ENCODE assay signal across 12 cellular contexts in genomic region chr3:23161896-23162570, GRCh38. TPM values are rescaled to one million over a fixed set of nuclear protein-coding genes. Genes with fewer than 3 reads are reported as not detected.
A peak's percentile ranks its signal among the peaks of the same experiment; 100 is the strongest.
DNase-seq lines count a peak whose midpoint lies in the region; ATAC-seq and TF ChIP-seq lines count a peak whose summit lies in the region.
"Had no signal": no experiment of that assay in that cellular context is flagged by ENCODE, and none has a peak within 500 bp of the region (broad histone marks: within the 10 kb centered on the region; RNA-seq: fewer than 3 reads in every experiment).

No MANE protein-coding gene starts in this region.

- no peak overlapping the region for H2BK15ac ChIP-seq in mesendoderm (replicated peaks; ENCODE audit: low read depth)

- H3K27ac Mint-ChIP-seq in Caco-2 (ENCODE audit: unreplicated experiment) (peak overlapping the region; percentile 9), T-cell (no peak overlapping the region)
- no peak overlapping the region for H3K27ac Mint-ChIP-seq in activated T-cell treated with anti-CD3 and anti-CD28 coated beads, Interleukin-2, amount 50 U/mL, for 24 hours
- H3K27ac Mint-ChIP-seq in activated CD4-positive, alpha-beta T cell treated with anti-CD3 and anti-CD28 coated beads, Interleukin-2, amount 10 ng/mL, durations not matched to agents 24 days and 14 days, result no peak overlapping the region
- H3K27ac Mint-ChIP-seq: CD4-positive, CD25-positive, alpha-beta regulatory T cell had no signal

- ATAC-seq in GM19395 (IDR thresholded peaks at IDR 0.05; ENCODE audit: unreplicated experiment), result peak; percentile 62
- ATAC-seq in HG02981 (IDR thresholded peaks at IDR 0.05; ENCODE audit: unreplicated experiment), result peak; percentile 56
- ATAC-seq in T-cell (replicated peaks in 1 of 4), result no peak

- peak overlapping the region; percentile 20; the same call in 1 of the 2 replicates for H3K27ac ChIP-seq in SJSA1
- H3K27ac ChIP-seq in mesendoderm (ENCODE audit: low read depth, low read length), result no peak overlapping the region
- H3K27ac ChIP-seq: adrenal gland had no signal

- H3K27me3 Mint-ChIP-seq in Caco-2 (ENCODE audit: insufficient read depth, unreplicated experiment) (no peaks in the 10 kb centered on the region), T-cell (peaks cover 0 to 1% of the 10 kb centered on the region in 2 donors)
- H3K27me3 Mint-ChIP-seq in activated T-cell treated with anti-CD3 and anti-CD28 coated beads, Interleukin-2, amount 50 U/mL, for 24 hours, result no peaks in the 10 kb centered on the region
- no peaks in the 10 kb centered on the region for H3K27me3 Mint-ChIP-seq in activated CD4-positive, alpha-beta T cell treated with anti-CD3 and anti-CD28 coated beads, Interleukin-2, amount 10 ng/mL, durations not matched to agents 24 days and 14 days
- H3K27me3 Mint-ChIP-seq: CD4-positive, CD25-positive, alpha-beta regulatory T cell had no signal

- H3K18ac ChIP-seq in mesendoderm (ENCODE audit: low read length), result no peak overlapping the region

- DNase-seq in Caco-2, result no peak
- peak in 1 of 2 experiments; percentile 22 for DNase-seq in SJSA1 (ENCODE audit: low read depth in 1 of 2, low spot score in 2 of 2)
- no peak for DNase-seq in activated T-cell treated with anti-CD3 and anti-CD28 coated beads, Interleukin-2, amount 50 U/mL, for 24 hours
- DNase-seq in activated CD4-positive, alpha-beta T cell treated with anti-CD3 and anti-CD28 coated beads, Interleukin-2, amount 10 ng/mL, durations not matched to agents 24 days and 14 days, result no peak
- no peak for DNase-seq in mesendoderm
- DNase-seq in T-cell, result no peak
- DNase-seq: adrenal gland; CD4-positive, CD25-positive, alpha-beta regulatory T cell; hypothalamus; posterior cingulate gyrus had no signal

- no peak overlapping the region for H3K4me2 ChIP-seq in mesendoderm (ENCODE audit: low read length)

- BruUV-seq in Caco-2 (replicated peaks; lab: Mats Ljungman, UMichigan), result no TSS peak

- no peak overlapping the region for H3K23ac ChIP-seq in mesendoderm (ENCODE audit: low read length)

- H2BK120ac ChIP-seq in mesendoderm (ENCODE audit: low read depth, low read length), result no peak overlapping the region

- H3K36me3 ChIP-seq in Caco-2 (ENCODE audit: control insufficient read depth, insufficient read depth, low read length) (no peaks in the 10 kb centered on the region), SJSA1 (no peaks in the 10 kb centered on the region), mesendoderm (ENCODE audit: control insufficient read depth, insufficient read depth, low read length) (no peaks in the 10 kb centered on the region)
- H3K36me3 ChIP-seq: adrenal gland had no signal

- intact Hi-C loops in Caco-2 (cut with micrococcal nuclease; ENCODE audit: unreplicated experiment), result no loop called here
- intact Hi-C loops in activated CD4-positive, alpha-beta T cell treated with anti-CD3 and anti-CD28 coated beads, Interleukin-2, amount 10 ng/mL, durations not matched to agents 24 days and 14 days (cut with micrococcal nuclease), result no loop called here

- H3K4me1 Mint-ChIP-seq in Caco-2 (ENCODE audit: low read depth, unreplicated experiment), result peaks cover 17% of the 10 kb centered on the region
- H3K4me1 Mint-ChIP-seq in activated T-cell treated with anti-CD3 and anti-CD28 coated beads, Interleukin-2, amount 50 U/mL, for 24 hours (ENCODE audit: low read depth), result peaks cover 5% of the 10 kb centered on the region
- peaks cover 1% of the 10 kb centered on the region for H3K4me1 Mint-ChIP-seq in activated CD4-positive, alpha-beta T cell treated with anti-CD3 and anti-CD28 coated beads, Interleukin-2, amount 10 ng/mL, durations not matched to agents 24 days and 14 days
- H3K4me1 Mint-ChIP-seq in T-cell, result no peaks in the 10 kb centered on the region
- H3K4me1 Mint-ChIP-seq: CD4-positive, CD25-positive, alpha-beta regulatory T cell had no signal

- no peak overlapping the region for H3K4ac ChIP-seq in mesendoderm (ENCODE audit: low read depth, low read length)

- TF ChIP-seq CTCF in Caco-2 (IDR thresholded peaks at IDR 0.05; ENCODE audit: insufficient read depth in 1 of 2, low read depth in 1 of 2, low read length in 1 of 2, severe bottlenecking in 1 of 2, unreplicated experiment in 1 of 2), result no peak

- no peak overlapping the region for H4K8ac ChIP-seq in mesendoderm (ENCODE audit: low read depth, low read length)

- no peaks in the 10 kb centered on the region for H3K36me3 Mint-ChIP-seq in Caco-2 (ENCODE audit: insufficient read depth, unreplicated experiment)
- H3K36me3 Mint-ChIP-seq in activated T-cell treated with anti-CD3 and anti-CD28 coated beads, Interleukin-2, amount 50 U/mL, for 24 hours (ENCODE audit: low read depth), result no peaks in the 10 kb centered on the region
- no peaks in the 10 kb centered on the region for H3K36me3 Mint-ChIP-seq in activated CD4-positive, alpha-beta T cell treated with anti-CD3 and anti-CD28 coated beads, Interleukin-2, amount 10 ng/mL, durations not matched to agents 24 days and 14 days (ENCODE audit: low read depth)
- no peaks in the 10 kb centered on the region for H3K36me3 Mint-ChIP-seq in T-cell
- H3K36me3 Mint-ChIP-seq: CD4-positive, CD25-positive, alpha-beta regulatory T cell had no signal

- no peaks in the 10 kb centered on the region for H3K79me2 ChIP-seq in mesendoderm (ENCODE audit: control insufficient read depth, insufficient read depth, low read length)

- H2AK5ac ChIP-seq in mesendoderm (ENCODE audit: low read length), result no peak overlapping the region

- no peak overlapping the region for H3K9ac ChIP-seq in mesendoderm (ENCODE audit: low read length)

- H3K9me3 Mint-ChIP-seq in Caco-2 (ENCODE audit: unreplicated experiment) (peaks cover 9% of the 10 kb centered on the region), T-cell (no peaks in the 10 kb centered on the region)
- no peaks in the 10 kb centered on the region for H3K9me3 Mint-ChIP-seq in activated T-cell treated with anti-CD3 and anti-CD28 coated beads, Interleukin-2, amount 50 U/mL, for 24 hours
- H3K9me3 Mint-ChIP-seq in activated CD4-positive, alpha-beta T cell treated with anti-CD3 and anti-CD28 coated beads, Interleukin-2, amount 10 ng/mL, durations not matched to agents 24 days and 14 days, result no peaks in the 10 kb centered on the region

- CTCF ChIA-PET in Caco-2 (lab: Charles Lee), result no interaction called here
- CTCF ChIA-PET in T-cell (lab: Charles Lee), result no interaction called here

- no peaks in the 10 kb centered on the region for H3K79me1 ChIP-seq in mesendoderm (ENCODE audit: low read length)

- no CpG with 5 or more reads among the region's 10 CpGs for WGBS in mesendoderm (ENCODE audit: extremely low coverage, insufficient coverage, low lambda C conversion rate)

- H3K56ac ChIP-seq in mesendoderm (ENCODE audit: low read length), result no peak overlapping the region

- no peak overlapping the region for H2BK5ac ChIP-seq in mesendoderm (ENCODE audit: low read length)

- H3K4me1 ChIP-seq in Caco-2 (no peaks in the 10 kb centered on the region), SJSA1 (replicated peaks) (peaks cover 35% of the 10 kb centered on the region), mesendoderm (ENCODE audit: control insufficient read depth, low read depth, low read length) (no peaks in the 10 kb centered on the region)
- H3K4me1 ChIP-seq: adrenal gland had no signal

- H3K4me3 ChIP-seq in Caco-2 (ENCODE audit: low read depth, low read length) (no peak overlapping the region), SJSA1 (no peak overlapping the region), mesendoderm (ENCODE audit: low read length) (no peak overlapping the region)
- H3K4me3 ChIP-seq: adrenal gland had no signal

- H3K27me3 ChIP-seq in Caco-2 (replicated peaks; ENCODE audit: control insufficient read depth, insufficient read depth, low read length), result no peaks in the 10 kb centered on the region
- H3K27me3 ChIP-seq in SJSA1 (replicated peaks), result no peaks in the 10 kb centered on the region
- H3K27me3 ChIP-seq in mesendoderm (ENCODE audit: insufficient read depth, low read length, poor library complexity), result no peaks in the 10 kb centered on the region
- H3K27me3 ChIP-seq: adrenal gland had no signal

- POLR2A ChIA-PET in Caco-2 (lab: Charles Lee), result no interaction called here
- POLR2A ChIA-PET in T-cell (lab: Charles Lee), result interaction anchor here in 1 of 2 donors (0.6 kb wide), 1 partner anchor 821 kb away, joined by 11 read pairs; no protein-coding TSS in a partner anchor

- no peak overlapping the region for H4K5ac ChIP-seq in mesendoderm (ENCODE audit: low read length)

- peak overlapping the region; percentile 17 for H3K4me3 Mint-ChIP-seq in Caco-2 (ENCODE audit: unreplicated experiment)
- no peak overlapping the region for H3K4me3 Mint-ChIP-seq in activated T-cell treated with anti-CD3 and anti-CD28 coated beads, Interleukin-2, amount 50 U/mL, for 24 hours
- no peak overlapping the region for H3K4me3 Mint-ChIP-seq in activated CD4-positive, alpha-beta T cell treated with anti-CD3 and anti-CD28 coated beads, Interleukin-2, amount 10 ng/mL, durations not matched to agents 24 days and 14 days
- H3K4me3 Mint-ChIP-seq in T-cell, result no peak overlapping the region
- H3K4me3 Mint-ChIP-seq: CD4-positive, CD25-positive, alpha-beta regulatory T cell had no signal

- no peaks in the 10 kb centered on the region for H3K9me3 ChIP-seq in Caco-2
- no peaks in the 10 kb centered on the region for H3K9me3 ChIP-seq in SJSA1 (replicated peaks)
- H3K9me3 ChIP-seq: adrenal gland had no signal

RNA-seq across cellular contexts. Expression of gene UBE2E2, which starts 41.1 kb away (rescaled TPM):
- total RNA-seq in Caco-2 (2022) (67.5 and 83.8 TPM in 2 replicates), T-cell (10 to 100 TPM in 1 of 5 donors, 1 to 10 TPM in 4; 7.2 to 17.6 (median 7.5) TPM)
- total RNA-seq in SJSA1 (2014; rRNA removed; shearing (Covaris generic)), result 45.0 and 158 TPM in 2 replicates
- 8.0 and 13.8 TPM in 2 replicates for total RNA-seq in activated CD4-positive, alpha-beta T cell treated with anti-CD3 and anti-CD28 coated beads, Interleukin-2, amount 10 ng/mL, durations not matched to agents 24 days and 14 days
- polyA plus RNA-seq in mesendoderm (2013, experiment 1 of 2), result 23.6 TPM
- 24.9 TPM for polyA plus RNA-seq in mesendoderm (2013, experiment 2 of 2)

Comparison
In these comparisons a context has a peak if more than half of its experiments do, and no peak if none do; other contexts are left out.
1. ATAC-seq: peak in GM19395 (single experiment) and HG02981 (single experiment); none in T-cell (0 of 4).